In the genomic region with DNA sequence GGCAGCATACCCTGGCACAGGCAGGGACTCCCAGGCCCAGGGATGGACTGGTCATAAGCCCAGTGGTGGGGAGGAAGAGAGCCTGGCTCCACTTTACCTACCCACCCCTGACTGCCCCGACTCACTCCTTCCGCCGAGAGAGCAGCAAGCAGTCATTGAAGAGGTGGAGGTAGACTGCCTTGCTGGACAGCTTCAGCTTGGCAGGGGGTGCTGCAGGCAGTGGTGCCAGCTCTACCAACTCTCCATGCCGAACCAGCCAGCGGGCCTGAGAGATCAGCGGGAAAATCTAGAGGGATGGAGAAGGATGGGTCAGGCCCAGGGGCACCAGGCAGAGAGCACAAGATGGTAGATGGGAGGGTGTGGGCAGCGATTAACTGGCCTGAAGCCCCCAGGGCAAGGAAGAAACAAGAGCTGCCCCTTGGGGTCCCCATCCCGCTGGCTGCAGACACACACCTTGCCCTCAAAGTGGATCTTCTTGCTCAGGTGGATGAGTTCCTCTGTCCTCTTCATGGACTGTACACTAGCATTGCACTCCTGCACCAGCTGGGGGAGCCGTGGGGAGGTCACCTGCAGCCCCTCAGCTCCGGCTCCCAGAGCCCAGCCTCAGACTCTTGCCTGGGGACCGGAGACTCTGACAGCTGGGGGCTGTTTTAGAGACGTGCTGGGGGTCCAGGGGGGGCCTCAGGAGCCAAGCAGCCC, we compare ENCODE assay signal across 8 cellular contexts. TPM values are rescaled to one million over a fixed set of nuclear protein-coding genes. Genes with fewer than 3 reads are reported as not detected.
DNase-seq lines count a peak whose midpoint lies in the region; ATAC-seq and TF ChIP-seq lines count a peak whose summit lies in the region.

No MANE protein-coding gene starts in this region.

- TF ChIP-seq CTCF in gastroesophageal sphincter (IDR thresholded peaks at IDR 0.05) = peak in 3 of 4 experiments; percentile 20 to 43 (median 25)

- H3K9me3 Mint-ChIP-seq in activated CD4-positive, alpha-beta T cell treated with anti-CD3 and anti-CD28 coated beads, Interleukin-2, amount 10 ng/mL, durations not matched to agents 24 days and 14 days = no peaks in the 10 kb centered on the region

- H3K36me3 ChIP-seq in BLaER1 = peaks cover 22% of the 10 kb centered on the region; the same call in 1 of the 2 replicates
- peaks cover 12% of the 10 kb centered on the region for H3K36me3 ChIP-seq in H7 (replicated peaks; ENCODE audit: control insufficient read depth, insufficient read depth, low read length)
- no peaks in the 10 kb centered on the region for H3K36me3 ChIP-seq in gastroesophageal sphincter

- no peak for TF ChIP-seq EP300 in gastroesophageal sphincter (IDR thresholded peaks at IDR 0.05)

- H3K36me3 Mint-ChIP-seq in activated CD4-positive, alpha-beta T cell treated with anti-CD3 and anti-CD28 coated beads, Interleukin-2, amount 10 ng/mL, durations not matched to agents 24 days and 14 days (ENCODE audit: low read depth) = peaks cover 2% of the 10 kb centered on the region

- DNase-seq in H7 = peak; percentile 87
- DNase-seq in activated CD4-positive, alpha-beta T cell treated with anti-CD3 and anti-CD28 coated beads, Interleukin-2, amount 10 ng/mL, durations not matched to agents 24 days and 14 days = peak; percentile 81
- no peak for DNase-seq in SIG-M5 treated with dmso at 0.1 percent for 504 hours (lab: John Stamatoyannopoulos, UW; ENCODE audit: unreplicated experiment)
- DNase-seq in posterior vena cava (ENCODE audit: low spot score) = no peak
- DNase-seq in GM19238 (ENCODE audit: insufficient read length, low spot score) = no peak

- no peaks in the 10 kb centered on the region for H4K20me1 ChIP-seq in BLaER1

- intact Hi-C loops in activated CD4-positive, alpha-beta T cell treated with anti-CD3 and anti-CD28 coated beads, Interleukin-2, amount 10 ng/mL, durations not matched to agents 24 days and 14 days (cut with micrococcal nuclease) = no loop called here
- intact Hi-C loops in posterior vena cava (cut with DNase I) = loop anchor here (5.0 to 10.0 kb wide), 2 partner anchors 38 to 150 kb away; partner anchors contain the start of gene FBXO42 (in 1 of the 2)

- no peak for ATAC-seq in gastroesophageal sphincter
- no peak for ATAC-seq in HG03354 (IDR thresholded peaks at IDR 0.05; ENCODE audit: poor library complexity, severe bottlenecking, unreplicated experiment)

- H3K9me3 ChIP-seq in BLaER1 (no peaks in the 10 kb centered on the region), gastroesophageal sphincter (no peaks in the 10 kb centered on the region)

- H3K4me3 ChIP-seq in BLaER1 (no peak overlapping the region), H7 (ENCODE audit: insufficient read depth, low read depth, low read length) (no peak overlapping the region), gastroesophageal sphincter (no peak overlapping the region)

- H3K27me3 ChIP-seq in BLaER1 = no peaks in the 10 kb centered on the region
- H3K27me3 ChIP-seq in H7 (ENCODE audit: control insufficient read depth, insufficient read depth, low read length) = peaks cover 14% of the 10 kb centered on the region; the same call in 1 of the 2 replicates
- H3K27me3 ChIP-seq in gastroesophageal sphincter = no peaks in the 10 kb centered on the region

- no peak overlapping the region for H3K9ac ChIP-seq in BLaER1

- H3K4me2 ChIP-seq in BLaER1 = peak overlapping the region; percentile 94

- H3K27ac Mint-ChIP-seq in activated CD4-positive, alpha-beta T cell treated with anti-CD3 and anti-CD28 coated beads, Interleukin-2, amount 10 ng/mL, durations not matched to agents 24 days and 14 days = no peak overlapping the region

- no peak for TF ChIP-seq POLR2A in gastroesophageal sphincter (IDR thresholded peaks at IDR 0.05)

- H3K4me3 Mint-ChIP-seq in activated CD4-positive, alpha-beta T cell treated with anti-CD3 and anti-CD28 coated beads, Interleukin-2, amount 10 ng/mL, durations not matched to agents 24 days and 14 days = peak overlapping the region; percentile 45

- peaks cover 34% of the 10 kb centered on the region for H3K4me1 ChIP-seq in BLaER1
- H3K4me1 ChIP-seq in gastroesophageal sphincter = peaks cover 0 to 32% (median 9%) of the 10 kb centered on the region in 3 donors

- peaks cover 8% of the 10 kb centered on the region for H3K4me1 Mint-ChIP-seq in activated CD4-positive, alpha-beta T cell treated with anti-CD3 and anti-CD28 coated beads, Interleukin-2, amount 10 ng/mL, durations not matched to agents 24 days and 14 days

- 100% methylated on average over 1 of the region's 12 CpGs; no CpG with 5 or more reads in 1 of the 2 donors for WGBS in gastroesophageal sphincter (ENCODE audit: low coverage in 1 of 2), 2 donors

- H3K27me3 Mint-ChIP-seq in activated CD4-positive, alpha-beta T cell treated with anti-CD3 and anti-CD28 coated beads, Interleukin-2, amount 10 ng/mL, durations not matched to agents 24 days and 14 days = no peaks in the 10 kb centered on the region

- H3K27ac ChIP-seq in BLaER1 (no peak overlapping the region), gastroesophageal sphincter (peak overlapping the region in 1 of 4 donors; percentile 91)

RNA-seq across cellular contexts. Expression of gene ARHGEF19, which starts 7.7 kb away (rescaled TPM):
- total RNA-seq in H7 (2014; rRNA removed; shearing (Covaris generic)) = 16.2 and 21.0 TPM in 2 replicates
- total RNA-seq in activated CD4-positive, alpha-beta T cell treated with anti-CD3 and anti-CD28 coated beads, Interleukin-2, amount 10 ng/mL, durations not matched to agents 24 days and 14 days = 8.5 and 8.8 TPM in 2 replicates
- total RNA-seq in gastroesophageal sphincter (1 to 10 TPM; 2.8 to 3.6 (median 3.4) TPM), posterior vena cava (1 to 10 TPM; 4.7 to 5.5 TPM)

RNA-seq across cellular contexts. Expression of gene CPLANE2, which starts 32.2 kb away (rescaled TPM):
- total RNA-seq in H7 (2014; rRNA removed; shearing (Covaris generic)) = 6.4 and 9.1 TPM in 2 replicates
- total RNA-seq in activated CD4-positive, alpha-beta T cell treated with anti-CD3 and anti-CD28 coated beads, Interleukin-2, amount 10 ng/mL, durations not matched to agents 24 days and 14 days = 4.8 and 6.1 TPM in 2 replicates
- total RNA-seq in gastroesophageal sphincter (10 to 100 TPM in 2 of 4 donors, 1 to 10 TPM in 2; 6.6 to 45.8 (median 11.0) TPM), posterior vena cava (1 to 10 TPM; 4.1 to 5.2 TPM)

RNA-seq across cellular contexts. Expression of gene EPHA2, which starts 48.9 kb away (rescaled TPM):
- total RNA-seq in H7 (2014; rRNA removed; shearing (Covaris generic)) = 43.3 and 63.5 TPM in 2 replicates
- total RNA-seq in activated CD4-positive, alpha-beta T cell treated with anti-CD3 and anti-CD28 coated beads, Interleukin-2, amount 10 ng/mL, durations not matched to agents 24 days and 14 days = not detected in 2 replicates
- total RNA-seq in gastroesophageal sphincter (10 to 100 TPM in 2 of 4 donors, 1 to 10 TPM in 2; 8.9 to 16.1 (median 12.4) TPM), posterior vena cava (10 to 100 TPM in 1 of 2 donors, 1 to 10 TPM in 1; 7.8 to 15.4 TPM)

Comparison
In these comparisons a context has a peak if more than half of its experiments do, and no peak if none do; other contexts are left out.
1. DNase-seq: peak in H7 (single experiment) and activated CD4-positive, alpha-beta T cell treated with anti-CD3 and anti-CD28 coated beads, Interleukin-2, amount 10 ng/mL, durations not matched to agents 24 days and 14 days (single experiment); none in SIG-M5 treated with dmso at 0.1 percent for 504 hours (single experiment), posterior vena cava (single experiment) and GM19238 (single experiment).